Comparison of ENCODE assay signal across 1 cellular context in genomic region chr2:68237976-68238580, GRCh38.
TF ChIP-seq lines count a peak whose summit lies in the region.

No MANE protein-coding gene starts in this region.

TF ChIP-seq in IMR-90, 13 proteins besides CTCF, POLR2A, EP300 and RAD21:
- TF ChIP-seq RFX5 (IDR thresholded peaks at IDR 0.05; ENCODE audit: low read depth, low read length) (no peak), MAZ (IDR thresholded peaks at IDR 0.05; ENCODE audit: borderline replicate concordance, low read depth, low read length) (no peak), USF2 (IDR thresholded peaks at IDR 0.05; ENCODE audit: low read depth, low read length) (no peak), CHD1 (IDR thresholded peaks at IDR 0.05; ENCODE audit: low read depth, low read length) (no peak), MAFK (IDR thresholded peaks at IDR 0.05; ENCODE audit: low read depth, low read length) (no peak), RCOR1 (IDR thresholded peaks at IDR 0.05; ENCODE audit: insufficient replicate concordance, low read length) (no peak), SMC3 (IDR thresholded peaks at IDR 0.05; ENCODE audit: low read depth, low read length) (no peak), NFE2L2 (IDR thresholded peaks at IDR 0.05; ENCODE audit: low read depth, low read length) (no peak), CEBPB (IDR thresholded peaks at IDR 0.05; ENCODE audit: low read depth, low read length) (no peak), FOS (IDR thresholded peaks at IDR 0.05; ENCODE audit: low read depth, low read length) (no peak), MXI1 (IDR thresholded peaks at IDR 0.05; ENCODE audit: borderline replicate concordance, low read depth, low read length) (no peak), BHLHE40 (IDR thresholded peaks at IDR 0.05; ENCODE audit: low read depth, low read length) (no peak), ELK1 (IDR thresholded peaks at IDR 0.05; ENCODE audit: borderline replicate concordance, low read depth, low read length) (no peak)
